9 cellular contexts compared by ENCODE assay signal in the genomic region with DNA sequence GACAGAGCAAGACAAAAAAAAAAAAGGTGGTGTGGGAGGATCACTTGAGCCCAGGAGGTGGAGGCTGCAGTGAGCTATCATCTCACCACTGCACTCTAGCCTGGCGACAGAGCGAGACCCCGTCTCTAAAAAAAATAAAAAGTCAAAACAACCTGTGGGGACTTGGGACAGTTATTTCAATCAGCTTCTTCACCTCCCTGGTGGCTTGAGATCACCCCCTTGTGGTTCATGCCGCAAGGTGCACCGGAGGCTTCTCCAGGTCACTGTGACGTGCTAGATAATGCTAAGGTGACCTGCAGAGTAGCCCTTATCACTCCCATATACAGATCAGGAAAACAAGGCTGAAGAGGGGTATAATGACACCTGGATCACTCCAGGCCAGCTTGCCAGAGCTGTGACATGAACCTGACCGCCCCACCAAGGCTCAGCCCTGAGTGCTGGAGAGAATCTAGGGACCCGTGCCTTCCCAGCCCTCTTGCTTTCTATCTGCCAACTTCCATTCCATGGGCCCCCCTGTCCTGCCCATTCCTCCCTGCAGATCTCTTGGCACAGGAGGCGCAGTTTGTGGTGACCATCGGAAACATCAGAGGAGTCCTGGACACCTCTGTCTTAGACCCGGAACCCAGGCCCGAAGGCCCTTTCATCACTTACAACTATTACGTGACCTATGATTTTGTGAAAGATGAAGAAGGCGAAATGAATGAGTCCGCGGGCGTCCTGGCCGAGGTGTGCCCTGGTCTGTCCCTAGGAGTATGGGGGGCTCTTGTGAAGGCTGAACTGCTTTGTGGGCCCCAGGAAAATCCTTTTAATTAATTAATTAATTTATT. TPM values are rescaled to one million over a fixed set of nuclear protein-coding genes. Genes with fewer than 3 reads are reported as not detected.
DNase-seq lines count a peak whose midpoint lies in the region; ATAC-seq and TF ChIP-seq lines count a peak whose summit lies in the region.
"Had no signal": no experiment of that assay in that cellular context is flagged by ENCODE, and none has a peak within 500 bp of the region (broad histone marks: within the 10 kb centered on the region; RNA-seq: fewer than 3 reads in every experiment).

No MANE protein-coding gene starts in this region.

- H4K20me1 ChIP-seq in IMR-90 (ENCODE audit: insufficient read depth, low read length): no peaks in the 10 kb centered on the region

- no peak overlapping the region; the same call in 1 of the 2 replicates for H2AK5ac ChIP-seq in IMR-90 (ENCODE audit: low read depth, low read length)

- CTCF ChIA-PET in IMR-90 (lab: Yijun Ruan, JAX): interaction anchor here (0.6 to 1.8 kb wide), 5 partner anchors 25 to 275 kb away, joined by 3 to 11 read pairs (median 4); no protein-coding TSS in a partner anchor
- CTCF ChIA-PET in activated naive CD4-positive, alpha-beta T cell treated with anti-CD3 and anti-CD28 coated beads, Interleukin-2, amount 10 ng/mL, durations not matched to agents 7 days and 5 days (lab: Charles Lee): interaction anchor here (0.6 to 3.2 kb wide), 25 partner anchors 9 to 1753 kb away, joined by 3 to 22 read pairs (median 3); no protein-coding TSS in a partner anchor

- H3K9me3 ChIP-seq in IMR-90 (ENCODE audit: control insufficient read depth, insufficient read depth, low read length) (peaks cover 2% of the 10 kb centered on the region; the same call in 1 of the 2 replicates), SJCRH30 (replicated peaks) (no peaks in the 10 kb centered on the region)

- H3K4me3 Mint-ChIP-seq in activated naive CD4-positive, alpha-beta T cell treated with anti-CD3 and anti-CD28 coated beads, Interleukin-2, amount 10 ng/mL, durations not matched to agents 7 days and 5 days: no peak overlapping the region
- H3K4me3 Mint-ChIP-seq: dendritic cell treated with granulocyte-macrophage colony-stimulating factor and Interleukin-4, amounts not matched to agents 40 ng/mL and 50 ng/mL, for 4 days had no signal

- dilution Hi-C loops in IMR-90 (cut with HindIII; ENCODE audit: low sequenced_read_pairs, unreplicated experiment): no loop called here

- POLR2A ChIA-PET in IMR-90 (lab: Charles Lee; ENCODE audit: unreplicated experiment): no interaction called here

- H2BK5ac ChIP-seq in IMR-90 (ENCODE audit: low read depth, low read length, poor library complexity, severe bottlenecking): no peak overlapping the region

- no peak overlapping the region for H3K27ac ChIP-seq in IMR-90 (ENCODE audit: insufficient read depth, low read length)
- no peak overlapping the region for H3K27ac ChIP-seq in SJCRH30

- no peak overlapping the region for H3K4me2 ChIP-seq in IMR-90 (ENCODE audit: low read depth, low read length)

- H4K8ac ChIP-seq in IMR-90 (ENCODE audit: low read depth in 2 of 2, low read length in 2 of 2): no peak overlapping the region

- no peak overlapping the region for H3K18ac ChIP-seq in IMR-90 (ENCODE audit: low read depth, low read length)

- TF ChIP-seq RAD21 in IMR-90 (IDR thresholded peaks at IDR 0.05; ENCODE audit: low read length): peak; percentile 88

- no peaks in the 10 kb centered on the region for H3K79me1 ChIP-seq in IMR-90 (ENCODE audit: low read depth in 1 of 2, low read length in 2 of 2)

- 100% methylated on average over 1 of the region's 18 CpGs; no CpG with 5 or more reads in 1 of the 2 experiments for WGBS in IMR-90 (ENCODE audit: extremely low coverage in 2 of 2, insufficient read length in 1 of 2), 2 experiments

- H3K14ac ChIP-seq in IMR-90 (replicated peaks; ENCODE audit: low read depth, low read length): no peak overlapping the region

- H2BK20ac ChIP-seq in IMR-90 (ENCODE audit: low read depth, low read length): 0 out of 2 replicates have a peak overlapping the region, but pooled peaks have one; percentile 35

- H3K4me3 ChIP-seq in IMR-90 (ENCODE audit: insufficient read depth, low read depth, low read length) (no peak overlapping the region), SJCRH30 (no peak overlapping the region)

- H4K5ac ChIP-seq in IMR-90 (ENCODE audit: low read depth, low read length): no peak overlapping the region

- no TSS peak for BruUV-seq in IMR-90 (replicated peaks; lab: Mats Ljungman, UMichigan)

- H2BK120ac ChIP-seq in IMR-90 (ENCODE audit: low read depth, low read length): no peak overlapping the region

- no peak overlapping the region for H3K27ac Mint-ChIP-seq in activated naive CD4-positive, alpha-beta T cell treated with anti-CD3 and anti-CD28 coated beads, Interleukin-2, amount 10 ng/mL, durations not matched to agents 7 days and 5 days
- H3K27ac Mint-ChIP-seq: dendritic cell treated with granulocyte-macrophage colony-stimulating factor and Interleukin-4, amounts not matched to agents 40 ng/mL and 50 ng/mL, for 4 days had no signal

- H3K23ac ChIP-seq in IMR-90 (ENCODE audit: low read depth, low read length): no peak overlapping the region

- H2AFZ ChIP-seq in IMR-90 (replicated peaks; ENCODE audit: low read length, poor library complexity): peak overlapping the region; percentile 26

- TF ChIP-seq POLR2A in IMR-90 (IDR thresholded peaks at IDR 0.05; ENCODE audit: low read depth, low read length): no peak

- H3K9ac ChIP-seq in IMR-90 (ENCODE audit: low read depth, low read length): no peak overlapping the region

- DNase-seq in EL: peak; percentile 55
- DNase-seq in IMR-90: peak; percentile 59
- peak; percentile 58 to 76 for DNase-seq in SJCRH30
- peak; percentile 84 for DNase-seq in activated naive CD4-positive, alpha-beta T cell treated with anti-CD3 and anti-CD28 coated beads, Interleukin-2, amount 10 ng/mL, durations not matched to agents 7 days and 5 days
- no peak for DNase-seq in left cardiac atrium
- peak; percentile 31 to 69 for DNase-seq in stimulated activated CD4-positive, alpha-beta T cell treated with anti-CD3 and anti-CD28 coated beads, Interleukin-12 subunit alpha, Interleukin-12 subunit beta, amount 100 ng/mL, for 24 hours (ENCODE audit: low read depth in 2 of 2)

- H2BK15ac ChIP-seq in IMR-90 (ENCODE audit: low read depth, low read length): no peak overlapping the region

- H3K27me3 Mint-ChIP-seq in activated naive CD4-positive, alpha-beta T cell treated with anti-CD3 and anti-CD28 coated beads, Interleukin-2, amount 10 ng/mL, durations not matched to agents 7 days and 5 days: peaks cover 40% of the 10 kb centered on the region

- H2AK9ac ChIP-seq in IMR-90 (replicated peaks; ENCODE audit: low read depth, low read length, poor library complexity): no peak overlapping the region

- H3K36me3 ChIP-seq in IMR-90 (ENCODE audit: control insufficient read depth, insufficient read depth, low read length) (no peaks in the 10 kb centered on the region), SJCRH30 (no peaks in the 10 kb centered on the region)

- in situ Hi-C loops in IMR-90 (cut with MboI; ENCODE audit: low sequenced_read_pairs): loop anchor here (5.0 kb wide), 2 partner anchors 59 to 134 kb away; no protein-coding TSS in a partner anchor

- H3K56ac ChIP-seq in IMR-90 (ENCODE audit: extremely low read depth, insufficient read depth, low read length): no peak overlapping the region

- no peaks in the 10 kb centered on the region for H3K27me3 ChIP-seq in IMR-90 (ENCODE audit: control insufficient read depth, insufficient read depth, low read length)
- no peaks in the 10 kb centered on the region for H3K27me3 ChIP-seq in SJCRH30

- H3K4me1 ChIP-seq in IMR-90 (ENCODE audit: control insufficient read depth, insufficient read depth, low read length): peaks cover 3% of the 10 kb centered on the region; the same call in 1 of the 2 replicates
- H3K4me1 ChIP-seq in SJCRH30: peaks cover 7% of the 10 kb centered on the region; the same call in 1 of the 2 replicates

- intact Hi-C loops in IMR-90 (cut with micrococcal nuclease) (loop anchor here (1.0 kb wide), 2 partner anchors 60 to 137 kb away; no protein-coding TSS in a partner anchor), left cardiac atrium (cut with DNase I) (no loop called here)

- TF ChIP-seq CTCF in IMR-90 (conservative IDR thresholded peaks at IDR 0.05; ENCODE audit: low read depth, low read length): peak; percentile 83

- H4K91ac ChIP-seq in IMR-90 (ENCODE audit: insufficient read depth, low read depth, low read length): no peak overlapping the region

- H3K9me1 ChIP-seq in IMR-90 (ENCODE audit: insufficient read depth, low read length): no peaks in the 10 kb centered on the region

- no peak overlapping the region for H3K4ac ChIP-seq in IMR-90 (ENCODE audit: low read depth, low read length)

- H3K4me1 Mint-ChIP-seq in activated naive CD4-positive, alpha-beta T cell treated with anti-CD3 and anti-CD28 coated beads, Interleukin-2, amount 10 ng/mL, durations not matched to agents 7 days and 5 days: no peaks in the 10 kb centered on the region

- peak; percentile 92 for ATAC-seq in IMR-90 (ENCODE audit: low read depth)
- peak; percentile 53 to 73 for ATAC-seq in left cardiac atrium
- ATAC-seq in GM21447 (IDR thresholded peaks at IDR 0.05; ENCODE audit: unreplicated experiment): no peak
- no peak for ATAC-seq in GM21528 (IDR thresholded peaks at IDR 0.05; ENCODE audit: low FRiP score, unreplicated experiment)

- H3K9me3 Mint-ChIP-seq in activated naive CD4-positive, alpha-beta T cell treated with anti-CD3 and anti-CD28 coated beads, Interleukin-2, amount 10 ng/mL, durations not matched to agents 7 days and 5 days: peaks cover 5% of the 10 kb centered on the region
- H3K9me3 Mint-ChIP-seq: dendritic cell treated with granulocyte-macrophage colony-stimulating factor and Interleukin-4, amounts not matched to agents 40 ng/mL and 50 ng/mL, for 4 days had no signal

- no peaks in the 10 kb centered on the region for H3K36me3 Mint-ChIP-seq in activated naive CD4-positive, alpha-beta T cell treated with anti-CD3 and anti-CD28 coated beads, Interleukin-2, amount 10 ng/mL, durations not matched to agents 7 days and 5 days

RNA-seq across cellular contexts. Expression of a gene that starts 8.1 kb away (rescaled TPM):
- total RNA-seq in IMR-90 (2012; rRNA removed): 0.36 TPM in 1 of 2 replicates, not detected in the other
- polyA plus RNA-seq in IMR-90 (2012; rRNA removed): 0.19 and 0.26 TPM in 2 replicates
- polyA plus RNA-seq in IMR-90 (2012; cell fraction: cytosol; rRNA removed): 0.87 and 0.90 TPM in 2 replicates
- 0.75 and 0.88 TPM in 2 replicates for polyA plus RNA-seq in IMR-90 (2012; cell fraction: nucleus; rRNA removed; ENCODE audit: low replicate concordance)
- 0.61 and 0.79 TPM in 2 replicates for total RNA-seq in SJCRH30 (2014; rRNA removed; shearing (Covaris generic))
- total RNA-seq in left cardiac atrium: under 1 TPM; 0.68 to 0.71 TPM

RNA-seq across cellular contexts. Expression of a gene that starts 12.5 kb away (rescaled TPM):
- total RNA-seq in IMR-90 (2012; rRNA removed) (under 0.01 and 0.18 TPM in 2 replicates), left cardiac atrium (not detected)
- polyA plus RNA-seq in IMR-90 (2012; rRNA removed): 0.53 and 0.99 TPM in 2 replicates
- polyA plus RNA-seq in IMR-90 (2012; cell fraction: cytosol; rRNA removed): 0.39 and 0.96 TPM in 2 replicates
- polyA plus RNA-seq in IMR-90 (2012; cell fraction: nucleus; rRNA removed; ENCODE audit: low replicate concordance): 0.50 and 0.98 TPM in 2 replicates
- 0.26 TPM in 1 of 2 replicates, not detected in the other for total RNA-seq in SJCRH30 (2014; rRNA removed; shearing (Covaris generic))

RNA-seq across cellular contexts. Expression of a gene that starts 17.0 kb away (rescaled TPM):
- total RNA-seq in IMR-90 (2012; rRNA removed): not detected in 2 replicates
- not detected in 2 replicates for polyA plus RNA-seq in IMR-90 (2012; rRNA removed)
- not detected in 2 replicates for polyA plus RNA-seq in IMR-90 (2012; cell fraction: cytosol; rRNA removed)
- not detected in 2 replicates for polyA plus RNA-seq in IMR-90 (2012; cell fraction: nucleus; rRNA removed; ENCODE audit: low replicate concordance)
- not detected in 2 replicates for total RNA-seq in SJCRH30 (2014; rRNA removed; shearing (Covaris generic))
- total RNA-seq in left cardiac atrium: not detected

RNA-seq across cellular contexts. Expression of a gene that starts 34.8 kb away (rescaled TPM):
- total RNA-seq in IMR-90 (2012; rRNA removed) (102 and 104 TPM in 2 replicates), left cardiac atrium (10 to 100 TPM; 24.5 to 31.6 TPM)
- 67.0 and 69.7 TPM in 2 replicates for polyA plus RNA-seq in IMR-90 (2012; rRNA removed)
- 54.3 and 66.2 TPM in 2 replicates for polyA plus RNA-seq in IMR-90 (2012; cell fraction: cytosol; rRNA removed)
- polyA plus RNA-seq in IMR-90 (2012; cell fraction: nucleus; rRNA removed; ENCODE audit: low replicate concordance): 43.2 and 64.8 TPM in 2 replicates
- 61.6 and 64.0 TPM in 2 replicates for total RNA-seq in SJCRH30 (2014; rRNA removed; shearing (Covaris generic))

Comparison
In these comparisons a context has a peak if more than half of its experiments do, and no peak if none do; other contexts are left out.
1. ATAC-seq: peak in IMR-90 (single experiment) and left cardiac atrium (2 of 2); none in GM21447 (single experiment) and GM21528 (single experiment).